ENCODE assay signal across 8 cellular contexts in genomic region chr9:131432597-131433301, GRCh38. TPM values are rescaled to one million over a fixed set of nuclear protein-coding genes. Genes with fewer than 3 reads are reported as not detected.
A peak's percentile ranks its signal among the peaks of the same experiment; 100 is the strongest.
DNase-seq lines count a peak whose midpoint lies in the region; ATAC-seq and TF ChIP-seq lines count a peak whose summit lies in the region.

No MANE protein-coding gene starts in this region.

- H3K36me3 ChIP-seq in CD4-positive, alpha-beta memory T cell (ENCODE audit: insufficient read depth, low read length), result peaks cover 50% of the 10 kb centered on the region
- peaks cover 15 to 72% (median 57%) of the 10 kb centered on the region in 4 donors for H3K36me3 ChIP-seq in esophagus muscularis mucosa
- H3K36me3 ChIP-seq in neuronal stem cell (replicated peaks in 1 of 2; ENCODE audit: control insufficient read depth in 2 of 2, insufficient read depth in 2 of 2, low read length in 2 of 2), result peaks cover 38 to 89% of the 10 kb centered on the region in 2 donors

- H2BK5ac ChIP-seq in neuronal stem cell (ENCODE audit: low read length), result no peak overlapping the region

- DNase-seq in CD4-positive, alpha-beta memory T cell, result no peak
- DNase-seq in RPMI7951 (ENCODE audit: low read depth) (peak; percentile 72), esophagus muscularis mucosa (ENCODE audit: extremely low spot score) (no peak), neuronal stem cell (ENCODE audit: low spot score) (no peak), SIG-M5 treated with dmso at 0.1 percent for 504 hours (lab: John Stamatoyannopoulos, UW; ENCODE audit: unreplicated experiment) (no peak)
- DNase-seq in activated CD4-positive, alpha-beta T cell treated with anti-CD3 and anti-CD28 coated beads, Interleukin-2, amount 50 U/mL, for 4 hours, result no peak

- H3K4me3 Mint-ChIP-seq in CD4-positive, alpha-beta memory T cell, result peak overlapping the region in 1 of 8 donors; percentile 70

- 78% methylated on average over 15 of the region's 15 CpGs for WGBS in esophagus muscularis mucosa
- WGBS in neuronal stem cell (ENCODE audit: extremely low coverage in 2 of 2, insufficient read length in 2 of 2, insufficient replicate concordance in 1 of 2), 2 donors, result no CpG with 5 or more reads among the region's 15 CpGs

- no peak overlapping the region for H3K14ac ChIP-seq in neuronal stem cell (ENCODE audit: low read length)

- H2BK15ac ChIP-seq in neuronal stem cell (ENCODE audit: low read length), result no peak overlapping the region

- H3K79me1 ChIP-seq in neuronal stem cell (ENCODE audit: low read depth, low read length), result peaks cover 4% of the 10 kb centered on the region

- H3K4me1 ChIP-seq in CD4-positive, alpha-beta memory T cell (ENCODE audit: insufficient read depth, low read length), result peaks cover 20% of the 10 kb centered on the region
- peaks cover 25 to 68% (median 53%) of the 10 kb centered on the region in 4 donors for H3K4me1 ChIP-seq in esophagus muscularis mucosa
- peaks cover 17 to 20% of the 10 kb centered on the region in 2 donors for H3K4me1 ChIP-seq in neuronal stem cell (ENCODE audit: control insufficient read depth in 2 of 2, insufficient read depth in 1 of 2, low read depth in 1 of 2, low read length in 2 of 2)

- peaks cover 0 to 1% (median 0%) of the 10 kb centered on the region in 8 donors for H3K9me3 Mint-ChIP-seq in CD4-positive, alpha-beta memory T cell

- H4K8ac ChIP-seq in neuronal stem cell (ENCODE audit: low read depth, low read length), result no peak overlapping the region

- no peak overlapping the region for H4K91ac ChIP-seq in neuronal stem cell (ENCODE audit: low read depth, low read length, poor library complexity)

- H2BK120ac ChIP-seq in neuronal stem cell (ENCODE audit: low read depth, low read length), result no peak overlapping the region

- POLR2A ChIA-PET in CD4-positive, alpha-beta memory T cell (lab: Charles Lee; ENCODE audit: partially characterized antibody), result interaction anchor here (0.8 to 1.4 kb wide), 3 partner anchors 14 to 35 kb away, joined by 3 to 4 read pairs (median 3); no protein-coding TSS in a partner anchor

- no peak for TF ChIP-seq POLR2A in esophagus muscularis mucosa (IDR thresholded peaks at IDR 0.05; ENCODE audit: low read depth)

- no peaks in the 10 kb centered on the region for H3K27me3 Mint-ChIP-seq in CD4-positive, alpha-beta memory T cell

- no peaks in the 10 kb centered on the region for H3K27me3 ChIP-seq in CD4-positive, alpha-beta memory T cell (ENCODE audit: insufficient read depth, low read length)
- H3K27me3 ChIP-seq in esophagus muscularis mucosa (no peaks in the 10 kb centered on the region), neuronal stem cell (ENCODE audit: control insufficient read depth in 3 of 3, insufficient read depth in 3 of 3, low read depth in 1 of 3, low read length in 3 of 3) (no peaks in the 10 kb centered on the region)

- CTCF ChIA-PET in CD4-positive, alpha-beta memory T cell (lab: Charles Lee; ENCODE audit: partially characterized antibody), result interaction anchor here (0.6 to 2.0 kb wide), 2 partner anchors 31 to 83 kb away, joined by 3 to 8 read pairs; no protein-coding TSS in a partner anchor

- no peak for ATAC-seq in GM21786 (IDR thresholded peaks at IDR 0.05; ENCODE audit: unreplicated experiment)
- no peak for ATAC-seq in HG03196 (IDR thresholded peaks at IDR 0.05; ENCODE audit: unreplicated experiment)

- H3K27ac ChIP-seq in CD4-positive, alpha-beta memory T cell (ENCODE audit: low read depth, low read length), result no peak overlapping the region
- H3K27ac ChIP-seq in esophagus muscularis mucosa (replicated peaks in 1 of 4) (peak overlapping the region; percentile 21 to 78 (median 58)), neuronal stem cell (replicated peaks; ENCODE audit: low read length) (peak overlapping the region; percentile 14)

- no peak overlapping the region for H3K4me3 ChIP-seq in CD4-positive, alpha-beta memory T cell (ENCODE audit: low read length in 2 of 2)
- H3K4me3 ChIP-seq in esophagus muscularis mucosa, result no peak overlapping the region
- no peak overlapping the region for H3K4me3 ChIP-seq in neuronal stem cell (ENCODE audit: low read length in 2 of 2)

- H3K9ac ChIP-seq in neuronal stem cell (ENCODE audit: low read depth, low read length, poor library complexity), result peak overlapping the region; percentile 55

- H2AFZ ChIP-seq in neuronal stem cell (ENCODE audit: low read length), result no peak overlapping the region

- no peak overlapping the region for H3K18ac ChIP-seq in neuronal stem cell (ENCODE audit: low read length)

- H3K4me1 Mint-ChIP-seq in CD4-positive, alpha-beta memory T cell, result peaks cover 16 to 28% (median 19%) of the 10 kb centered on the region in 4 donors

- peaks cover 37 to 67% of the 10 kb centered on the region in 2 donors for H3K36me3 Mint-ChIP-seq in CD4-positive, alpha-beta memory T cell

- peak; percentile 13 for TF ChIP-seq EP300 in esophagus muscularis mucosa (IDR thresholded peaks at IDR 0.05)

- TF ChIP-seq CTCF in esophagus muscularis mucosa (IDR thresholded peaks at IDR 0.05), result no peak

- no peak overlapping the region for H2BK12ac ChIP-seq in neuronal stem cell (ENCODE audit: low read length)

- intact Hi-C loops in CD4-positive, alpha-beta memory T cell (cut with micrococcal nuclease), result no loop called here
- intact Hi-C loops in esophagus muscularis mucosa (cut with DNase I), result no loop called here

- H3K4ac ChIP-seq in neuronal stem cell (ENCODE audit: low read length), result no peak overlapping the region

- no peak overlapping the region for H3K4me2 ChIP-seq in neuronal stem cell (ENCODE audit: insufficient read depth, low read length, poor library complexity, severe bottlenecking)

- peak overlapping the region; percentile 29 for H3K23ac ChIP-seq in neuronal stem cell (ENCODE audit: low read depth, low read length, poor library complexity)

- H3K27ac Mint-ChIP-seq in CD4-positive, alpha-beta memory T cell, result peak overlapping the region in 4 of 7 donors; percentile 61 to 79 (median 70)

- no peak overlapping the region for H2AK5ac ChIP-seq in neuronal stem cell (ENCODE audit: low read depth, low read length)

- no peaks in the 10 kb centered on the region for H3K9me3 ChIP-seq in CD4-positive, alpha-beta memory T cell (ENCODE audit: control insufficient read depth in 1 of 2, low read length in 2 of 2)
- H3K9me3 ChIP-seq in esophagus muscularis mucosa (no peaks in the 10 kb centered on the region), neuronal stem cell (replicated peaks in 1 of 2; ENCODE audit: control insufficient read depth in 2 of 2, insufficient read depth in 1 of 2, low read depth in 1 of 2, low read length in 2 of 2) (no peaks in the 10 kb centered on the region)

RNA-seq across cellular contexts. Expression of gene PRRC2B, which starts 38.9 kb away (rescaled TPM):
- 100 to 1,000 TPM; 335 to 343 TPM for total RNA-seq in CD4-positive, alpha-beta memory T cell
- 10 to 100 TPM in 1 of 2 donors, 1 to 10 TPM in 1; 2.7 to 46.9 TPM for polyA plus RNA-seq in CD4-positive, alpha-beta memory T cell
- total RNA-seq in RPMI7951 (2014; rRNA removed; shearing (Covaris generic)), result 17.4 and 30.6 TPM in 2 replicates
- 100 to 1,000 TPM; 109 to 226 (median 148) TPM for total RNA-seq in esophagus muscularis mucosa
- polyA plus RNA-seq in neuronal stem cell (2013, experiment 1 of 2), result 108 TPM
- 114 TPM for polyA plus RNA-seq in neuronal stem cell (2013, experiment 2 of 2)
